In genomic region chrX:101370888-101371504, GRCh38 we compare ENCODE assay signal across 16 cellular contexts. TPM values are rescaled to one million over a fixed set of nuclear protein-coding genes. Genes with fewer than 3 reads are reported as not detected.
DNase-seq lines count a peak whose midpoint lies in the region; ATAC-seq lines count a peak whose summit lies in the region.
"Had no signal": no experiment of that assay in that cellular context is flagged by ENCODE, and none has a peak within 500 bp of the region (broad histone marks: within the 10 kb centered on the region; RNA-seq: fewer than 3 reads in every experiment).

No MANE protein-coding gene starts in this region.

- intact Hi-C loops in left cardiac atrium (cut with DNase I), result no loop called here

- peak; percentile 61 for ATAC-seq in GM18870 (IDR thresholded peaks at IDR 0.05; ENCODE audit: unreplicated experiment)
- peak; percentile 74 for ATAC-seq in GM21825 (IDR thresholded peaks at IDR 0.05; ENCODE audit: unreplicated experiment)
- ATAC-seq in HG03460 (IDR thresholded peaks at IDR 0.05; ENCODE audit: unreplicated experiment), result peak; percentile 77
- no peak for ATAC-seq in left cardiac atrium
- ATAC-seq in effector memory CD8-positive, alpha-beta T cell (replicated peaks), result no peak

- H3K27me3 Mint-ChIP-seq in effector memory CD8-positive, alpha-beta T cell, result no peaks in the 10 kb centered on the region
- H3K27me3 Mint-ChIP-seq: activated naive CD8-positive, alpha-beta T cell treated with anti-CD3 and anti-CD28 coated beads for 36 hours; CD4-positive, alpha-beta memory T cell had no signal

- H3K36me3 Mint-ChIP-seq in effector memory CD8-positive, alpha-beta T cell (ENCODE audit: insufficient read depth), result no peaks in the 10 kb centered on the region
- H3K36me3 Mint-ChIP-seq: activated naive CD8-positive, alpha-beta T cell treated with anti-CD3 and anti-CD28 coated beads for 36 hours; CD4-positive, alpha-beta memory T cell had no signal

- no peak overlapping the region for H3K27ac Mint-ChIP-seq in effector memory CD8-positive, alpha-beta T cell
- H3K27ac Mint-ChIP-seq: activated naive CD8-positive, alpha-beta T cell treated with anti-CD3 and anti-CD28 coated beads for 36 hours; CD4-positive, alpha-beta memory T cell had no signal

- no peaks in the 10 kb centered on the region for H3K9me3 Mint-ChIP-seq in effector memory CD8-positive, alpha-beta T cell
- H3K9me3 Mint-ChIP-seq: activated naive CD8-positive, alpha-beta T cell treated with anti-CD3 and anti-CD28 coated beads for 36 hours; CD4-positive, alpha-beta memory T cell had no signal

- no peak overlapping the region for H3K4me3 Mint-ChIP-seq in effector memory CD8-positive, alpha-beta T cell
- H3K4me3 Mint-ChIP-seq: activated naive CD8-positive, alpha-beta T cell treated with anti-CD3 and anti-CD28 coated beads for 36 hours; CD4-positive, alpha-beta memory T cell had no signal

- DNase-seq in left kidney (ENCODE audit: low read depth, low spot score) (peak; percentile 4), SHP77 treated with DMSO at 0.1 percent for 48 hours (lab: John Stamatoyannopoulos, UW) (no peak), left cardiac atrium (no peak), OCI-M2 (lab: John Stamatoyannopoulos, UW; ENCODE audit: unreplicated experiment) (no peak)
- no peak for DNase-seq in effector memory CD8-positive, alpha-beta T cell
- DNase-seq: activated naive CD8-positive, alpha-beta T cell treated with anti-CD3 and anti-CD28 coated beads for 36 hours; CD4-positive, alpha-beta memory T cell; cortex of kidney; foreskin melanocyte; H7; NCI-H2029; occipital lobe; stimulated activated CD8-positive, alpha-beta memory T cell treated with anti-CD3 and anti-CD28 coated beads, Interleukin-4, amount 100 ng/mL, for 48 hours had no signal

- no peaks in the 10 kb centered on the region for H3K4me1 Mint-ChIP-seq in effector memory CD8-positive, alpha-beta T cell (ENCODE audit: low read depth in 2 of 2)
- H3K4me1 Mint-ChIP-seq: activated naive CD8-positive, alpha-beta T cell treated with anti-CD3 and anti-CD28 coated beads for 36 hours; CD4-positive, alpha-beta memory T cell had no signal

RNA-seq across cellular contexts. Expression of gene BTK, which starts 15.0 kb away (rescaled TPM):
- 1 to 10 TPM; 3.5 to 5.9 TPM for total RNA-seq in left cardiac atrium

RNA-seq across cellular contexts. Expression of gene RPL36A, which starts 19.8 kb away (rescaled TPM):
- 100 to 1,000 TPM in 1 of 2 donors, 10 to 100 TPM in 1; 98.2 to 109 TPM for total RNA-seq in left cardiac atrium

RNA-seq across cellular contexts. Expression of gene TIMM8A, which starts 22.5 kb away (rescaled TPM):
- 10 to 100 TPM; 18.1 to 21.3 TPM for total RNA-seq in left cardiac atrium

RNA-seq across cellular contexts. Expression of gene GLA, which starts 36.7 kb away (rescaled TPM):
- total RNA-seq in left cardiac atrium, result 10 to 100 TPM; 17.8 to 23.8 TPM

RNA-seq across cellular contexts. Expression of gene HNRNPH2, which starts 37.0 kb away (rescaled TPM):
- 10 to 100 TPM; 52.7 to 70.6 TPM for total RNA-seq in left cardiac atrium

Comparison
In these comparisons a context has a peak if more than half of its experiments do, and no peak if none do; other contexts are left out.
1. ATAC-seq: peak in GM18870 (single experiment), GM21825 (single experiment) and HG03460 (single experiment); none in left cardiac atrium (0 of 2) and effector memory CD8-positive, alpha-beta T cell (single experiment).